ENCODE assay signal across 26 cellular contexts in the genomic region with DNA sequence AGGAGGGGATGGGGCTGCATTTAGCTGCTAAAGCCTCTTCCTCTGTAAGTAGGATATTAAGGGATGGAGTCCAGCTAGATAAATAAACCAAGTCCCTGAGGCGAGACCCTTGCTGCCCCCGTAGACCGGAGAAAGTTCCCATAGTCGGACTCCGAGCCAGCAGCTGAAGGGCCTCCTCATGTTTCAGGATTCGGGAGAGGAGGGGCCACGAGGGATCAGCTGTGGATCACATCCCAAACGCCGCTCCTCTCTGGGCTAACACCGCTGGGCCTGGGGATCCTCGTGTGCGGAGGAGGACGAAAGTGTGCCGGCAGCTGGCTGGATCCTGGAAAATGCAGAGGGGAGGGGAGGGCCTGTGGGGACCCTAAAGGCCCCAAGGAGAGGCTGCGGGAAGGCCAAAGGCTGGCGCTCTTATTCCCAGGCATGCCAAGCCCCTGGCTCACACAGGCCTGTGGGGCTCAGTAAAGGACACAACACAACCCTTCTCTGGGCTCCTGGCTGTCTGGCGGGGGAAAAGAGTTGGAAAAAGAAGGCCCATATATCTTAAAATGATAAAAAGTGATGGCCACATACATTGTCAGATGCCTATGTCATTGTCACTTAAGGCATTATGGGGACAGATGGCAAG.
DNase-seq lines count a peak whose midpoint lies in the region; ATAC-seq and TF ChIP-seq lines count a peak whose summit lies in the region.
"Had no signal": no experiment of that assay in that cellular context is flagged by ENCODE, and none has a peak within 500 bp of the region (broad histone marks: within the 10 kb centered on the region; RNA-seq: fewer than 3 reads in every experiment).

No MANE protein-coding gene starts in this region.

- TF ChIP-seq CTCF in right atrium auricular region (IDR thresholded peaks at IDR 0.05) (no peak), neural progenitor cell (IDR thresholded peaks at IDR 0.05) (no peak), testis (IDR thresholded peaks at IDR 0.05) (no peak)

- H3K27ac ChIP-seq in right atrium auricular region (no peak overlapping the region), neural progenitor cell (no peak overlapping the region), testis (no peak overlapping the region)
- H3K27ac ChIP-seq: breast epithelium, colonic mucosa, foreskin keratinocyte, GM23248, parathyroid adenoma, right lobe of liver had no signal

- no peaks in the 10 kb centered on the region for H3K79me2 ChIP-seq in neural progenitor cell (ENCODE audit: low read depth)
- H3K79me2 ChIP-seq: parathyroid adenoma had no signal

- H3K27me3 ChIP-seq in right atrium auricular region (no peaks in the 10 kb centered on the region), neural progenitor cell (no peaks in the 10 kb centered on the region), testis (no peaks in the 10 kb centered on the region)
- H3K27me3 ChIP-seq: breast epithelium, colonic mucosa, foreskin keratinocyte, left lung, right lobe of liver had no signal

- peak; percentile 85 for ATAC-seq in Right ventricle myocardium inferior
- ATAC-seq in left cardiac atrium, result peak; percentile 85 to 88
- ATAC-seq in HG03442 (IDR thresholded peaks at IDR 0.05; ENCODE audit: unreplicated experiment), result no peak
- ATAC-seq in activated CD8-positive, alpha-beta T cell treated with anti-CD3 and anti-CD28 coated beads, Interleukin-2, amount 10 ng/mL, durations not matched to agents 7 days and 5 days, result no peak
- ATAC-seq in GM21825 (IDR thresholded peaks at IDR 0.05; ENCODE audit: unreplicated experiment), result no peak
- ATAC-seq: foreskin keratinocyte; naive thymus-derived CD4-positive, alpha-beta T cell had no signal

- intact Hi-C loops in Right ventricle myocardium inferior (cut with DNase I) (loop anchor here (10.0 kb wide), 1 partner anchor 144 kb away; no protein-coding TSS in a partner anchor), left cardiac atrium (cut with DNase I) (no loop called here), testis (cut with DNase I; ENCODE audit: low total_unique reads) (no loop called here)

- H2AFZ ChIP-seq in neural progenitor cell (replicated peaks), result peak overlapping the region; percentile 34
- H2AFZ ChIP-seq: parathyroid adenoma had no signal

- no peaks in the 10 kb centered on the region for H4K20me1 ChIP-seq in neural progenitor cell (ENCODE audit: low read depth)

- H3K36me3 Mint-ChIP-seq in neural progenitor cell, result no peaks in the 10 kb centered on the region
- no peaks in the 10 kb centered on the region for H3K36me3 Mint-ChIP-seq in activated CD8-positive, alpha-beta T cell treated with anti-CD3 and anti-CD28 coated beads, Interleukin-2, amount 10 ng/mL, durations not matched to agents 7 days and 5 days (ENCODE audit: low read depth)
- H3K36me3 Mint-ChIP-seq: activated naive CD4-positive, alpha-beta T cell treated with anti-CD3 and anti-CD28 coated beads, Interleukin-2, amount 10 ng/mL, durations not matched to agents 7 days and 5 days; mesothelial cell of epicardium; naive thymus-derived CD4-positive, alpha-beta T cell had no signal

- H3K27ac Mint-ChIP-seq in neural progenitor cell, result no peak overlapping the region
- no peak overlapping the region for H3K27ac Mint-ChIP-seq in activated CD8-positive, alpha-beta T cell treated with anti-CD3 and anti-CD28 coated beads, Interleukin-2, amount 10 ng/mL, durations not matched to agents 7 days and 5 days
- H3K27ac Mint-ChIP-seq: activated CD4-positive, alpha-beta T cell treated with anti-CD3 and anti-CD28 coated beads, Interleukin-2, amount 10 ng/mL, durations not matched to agents 7 days and 5 days; activated naive CD4-positive, alpha-beta T cell treated with anti-CD3 and anti-CD28 coated beads, Interleukin-2, amount 10 ng/mL, durations not matched to agents 7 days and 5 days; CD4-positive, alpha-beta T cell; mesothelial cell of epicardium; naive thymus-derived CD4-positive, alpha-beta T cell had no signal

- no peaks in the 10 kb centered on the region for H3F3A ChIP-seq in neural progenitor cell (ENCODE audit: low read depth)

- WGBS in testis, 2 donors, result 25 to 41% methylated on average over 13 to 17 of the region's 17 CpGs

- H3K36me3 ChIP-seq in right atrium auricular region, result no peaks in the 10 kb centered on the region
- no peaks in the 10 kb centered on the region for H3K36me3 ChIP-seq in neural progenitor cell
- H3K36me3 ChIP-seq in testis (ENCODE audit: low read depth, missing control alignments), result no peaks in the 10 kb centered on the region
- H3K36me3 ChIP-seq: breast epithelium, colonic mucosa, left lung, right lobe of liver had no signal

- no peak overlapping the region for H3K4me2 ChIP-seq in neural progenitor cell

- CTCF ChIA-PET in activated CD8-positive, alpha-beta T cell treated with anti-CD3 and anti-CD28 coated beads, Interleukin-2, amount 10 ng/mL, durations not matched to agents 7 days and 5 days (lab: Charles Lee), result no interaction called here

- no peaks in the 10 kb centered on the region for H3K9me3 ChIP-seq in right atrium auricular region
- no peaks in the 10 kb centered on the region for H3K9me3 ChIP-seq in neural progenitor cell (ENCODE audit: low read depth)
- no peaks in the 10 kb centered on the region for H3K9me3 ChIP-seq in testis
- H3K9me3 ChIP-seq: breast epithelium, colonic mucosa, left lung, right lobe of liver had no signal

- POLR2A ChIA-PET in activated CD8-positive, alpha-beta T cell treated with anti-CD3 and anti-CD28 coated beads, Interleukin-2, amount 10 ng/mL, durations not matched to agents 7 days and 5 days (lab: Charles Lee), result no interaction called here

- H3K9me3 Mint-ChIP-seq in neural progenitor cell, result no peaks in the 10 kb centered on the region
- no peaks in the 10 kb centered on the region for H3K9me3 Mint-ChIP-seq in activated CD8-positive, alpha-beta T cell treated with anti-CD3 and anti-CD28 coated beads, Interleukin-2, amount 10 ng/mL, durations not matched to agents 7 days and 5 days (ENCODE audit: insufficient read depth)
- H3K9me3 Mint-ChIP-seq: activated CD4-positive, alpha-beta T cell treated with anti-CD3 and anti-CD28 coated beads, Interleukin-2, amount 10 ng/mL, durations not matched to agents 7 days and 5 days; activated naive CD4-positive, alpha-beta T cell treated with anti-CD3 and anti-CD28 coated beads, Interleukin-2, amount 10 ng/mL, durations not matched to agents 7 days and 5 days; CD4-positive, alpha-beta T cell; naive thymus-derived CD4-positive, alpha-beta T cell had no signal

- H3K4me3 Mint-ChIP-seq in neural progenitor cell, result no peak overlapping the region
- no peak overlapping the region for H3K4me3 Mint-ChIP-seq in activated CD8-positive, alpha-beta T cell treated with anti-CD3 and anti-CD28 coated beads, Interleukin-2, amount 10 ng/mL, durations not matched to agents 7 days and 5 days
- H3K4me3 Mint-ChIP-seq: activated CD4-positive, alpha-beta T cell treated with anti-CD3 and anti-CD28 coated beads, Interleukin-2, amount 10 ng/mL, durations not matched to agents 7 days and 5 days; activated naive CD4-positive, alpha-beta T cell treated with anti-CD3 and anti-CD28 coated beads, Interleukin-2, amount 10 ng/mL, durations not matched to agents 7 days and 5 days; CD4-positive, alpha-beta T cell; mesothelial cell of epicardium; naive thymus-derived CD4-positive, alpha-beta T cell had no signal

- peaks cover 4% of the 10 kb centered on the region for H3K4me1 Mint-ChIP-seq in neural progenitor cell
- no peaks in the 10 kb centered on the region for H3K4me1 Mint-ChIP-seq in activated CD8-positive, alpha-beta T cell treated with anti-CD3 and anti-CD28 coated beads, Interleukin-2, amount 10 ng/mL, durations not matched to agents 7 days and 5 days (ENCODE audit: low read depth)
- H3K4me1 Mint-ChIP-seq: activated naive CD4-positive, alpha-beta T cell treated with anti-CD3 and anti-CD28 coated beads, Interleukin-2, amount 10 ng/mL, durations not matched to agents 7 days and 5 days; mesothelial cell of epicardium had no signal

- TF ChIP-seq POLR2A in testis (IDR thresholded peaks at IDR 0.05), result no peak

- no peak overlapping the region for H3K9ac ChIP-seq in neural progenitor cell
- H3K9ac ChIP-seq: GM23248, parathyroid adenoma had no signal

- DNase-seq in Right ventricle myocardium inferior (ENCODE audit: missing footprints) (peak; percentile 74), right atrium auricular region (ENCODE audit: low spot score) (no peak), left cardiac atrium (no peak), neural progenitor cell (ENCODE audit: low spot score) (peak; percentile 36), testis (peak; percentile 55)
- no peak for DNase-seq in activated CD8-positive, alpha-beta T cell treated with anti-CD3 and anti-CD28 coated beads, Interleukin-2, amount 10 ng/mL, durations not matched to agents 7 days and 5 days
- DNase-seq: activated CD4-positive, alpha-beta T cell treated with anti-CD3 and anti-CD28 coated beads, Interleukin-2, amount 10 ng/mL, durations not matched to agents 7 days and 5 days; activated naive CD4-positive, alpha-beta T cell treated with anti-CD3 and anti-CD28 coated beads, Interleukin-2, amount 10 ng/mL, durations not matched to agents 7 days and 5 days; CD4-positive, alpha-beta T cell; colonic mucosa; effector memory CD4-positive, alpha-beta T cell; foreskin keratinocyte; GM23248; hippocampal formation; left lung; naive thymus-derived CD4-positive, alpha-beta T cell; NCI-H1048; NCI-H187 treated with DMSO at 0.1 percent for 48 hours; NCI-H526; right lobe of liver; stimulated activated naive CD4-positive, alpha-beta T cell treated with Interleukin-2 at 50 U/mL for 16 hours had no signal

- no peaks in the 10 kb centered on the region for H3K4me1 ChIP-seq in right atrium auricular region
- H3K4me1 ChIP-seq in neural progenitor cell, result peaks cover 4% of the 10 kb centered on the region
- H3K4me1 ChIP-seq in testis, result no peaks in the 10 kb centered on the region
- H3K4me1 ChIP-seq: breast epithelium, colonic mucosa, parathyroid adenoma, right lobe of liver had no signal

- no peak overlapping the region for H3K4me3 ChIP-seq in right atrium auricular region
- no peak overlapping the region for H3K4me3 ChIP-seq in neural progenitor cell
- no peak overlapping the region for H3K4me3 ChIP-seq in testis
- H3K4me3 ChIP-seq: breast epithelium, colonic mucosa, GM23248, left lung, right lobe of liver had no signal

- peaks cover 5% of the 10 kb centered on the region for H3K27me3 Mint-ChIP-seq in neural progenitor cell (ENCODE audit: insufficient read depth, low read depth)
- peaks cover 4% of the 10 kb centered on the region for H3K27me3 Mint-ChIP-seq in activated CD8-positive, alpha-beta T cell treated with anti-CD3 and anti-CD28 coated beads, Interleukin-2, amount 10 ng/mL, durations not matched to agents 7 days and 5 days (ENCODE audit: low read depth)
- H3K27me3 Mint-ChIP-seq: CD4-positive, alpha-beta T cell had no signal

Comparison
In these comparisons a context has a peak if more than half of its experiments do, and no peak if none do; other contexts are left out.
1. DNase-seq: peak in Right ventricle myocardium inferior (single experiment), neural progenitor cell (single experiment) and testis (single experiment); none in right atrium auricular region (single experiment), left cardiac atrium (single experiment) and activated CD8-positive, alpha-beta T cell treated with anti-CD3 and anti-CD28 coated beads, Interleukin-2, amount 10 ng/mL, durations not matched to agents 7 days and 5 days (single experiment).
2. ATAC-seq: peak in Right ventricle myocardium inferior (single experiment) and left cardiac atrium (2 of 2); none in HG03442 (single experiment), activated CD8-positive, alpha-beta T cell treated with anti-CD3 and anti-CD28 coated beads, Interleukin-2, amount 10 ng/mL, durations not matched to agents 7 days and 5 days (single experiment) and GM21825 (single experiment).